In the genomic region with DNA sequence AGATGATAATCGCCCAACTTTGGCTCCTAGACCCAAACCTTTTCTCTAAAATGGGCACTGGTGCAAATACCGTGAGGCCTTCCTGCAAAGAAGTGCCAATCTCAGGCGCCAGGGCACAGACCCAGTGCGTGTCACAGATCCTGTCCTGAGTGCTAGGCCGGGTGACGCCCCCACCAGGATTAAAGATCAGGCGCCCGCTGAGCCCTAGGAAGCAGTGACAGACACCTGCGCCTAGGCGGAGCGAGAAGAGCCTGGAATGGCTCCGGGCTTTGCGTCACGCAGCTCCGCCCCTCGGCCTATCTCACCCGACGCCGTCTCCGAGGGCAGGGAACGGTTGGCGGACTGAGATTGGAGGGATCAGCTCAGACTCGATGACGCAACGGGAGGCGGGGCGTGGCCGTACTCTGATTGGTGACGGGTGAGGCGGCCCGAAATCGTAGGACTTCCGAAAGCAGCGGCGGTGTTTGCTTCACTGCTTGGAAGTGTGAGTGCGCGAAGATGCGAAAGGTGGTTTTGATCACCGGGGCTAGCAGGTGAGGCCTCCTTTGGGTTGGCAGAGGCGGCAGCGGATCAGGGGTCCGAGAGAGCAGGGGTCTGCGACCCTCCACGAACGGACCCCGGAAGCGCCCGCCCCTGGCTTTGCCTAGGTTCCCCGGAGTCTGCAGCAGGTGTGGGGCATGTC, we compare ENCODE assay signal across 8 cellular contexts. TPM values are rescaled to one million over a fixed set of nuclear protein-coding genes. Genes with fewer than 3 reads are reported as not detected.
DNase-seq lines count a peak whose midpoint lies in the region; ATAC-seq and FAIRE-seq lines count a peak whose summit lies in the region.
"Not testable (repeated sequence)": the region's sequence is repeated elsewhere in the genome, so short reads cannot be mapped to it uniquely, and the experiment has no call there.

A gene with protein sequence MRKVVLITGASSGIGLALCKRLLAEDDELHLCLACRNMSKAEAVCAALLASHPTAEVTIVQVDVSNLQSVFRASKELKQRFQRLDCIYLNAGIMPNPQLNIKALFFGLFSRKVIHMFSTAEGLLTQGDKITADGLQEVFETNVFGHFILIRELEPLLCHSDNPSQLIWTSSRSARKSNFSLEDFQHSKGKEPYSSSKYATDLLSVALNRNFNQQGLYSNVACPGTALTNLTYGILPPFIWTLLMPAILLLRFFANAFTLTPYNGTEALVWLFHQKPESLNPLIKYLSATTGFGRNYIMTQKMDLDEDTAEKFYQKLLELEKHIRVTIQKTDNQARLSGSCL (plus strand): TSS at position 400 of the 682 bp plus-strand sequence. CDS start 99 bp downstream, at position 499.

- under 1% methylated on average over 33 of the region's 49 CpGs for WGBS in right cardiac atrium

- ATAC-seq in HG02973 (IDR thresholded peaks at IDR 0.05; ENCODE audit: unreplicated experiment) (peak; percentile 99), right cardiac atrium (peak; percentile 100)

- intact Hi-C loops in right cardiac atrium (cut with DNase I): loop anchor here in 1 of 4 donors (10.0 kb wide), 1 partner anchor 176 kb away; no protein-coding TSS in a partner anchor

- not testable (repeated sequence) for H3K9me3 ChIP-seq in right cardiac atrium (ENCODE audit: control insufficient read depth, low read length)

- not testable (repeated sequence) for DNase-seq in GM18507 (ENCODE audit: extremely low spot score, insufficient read length, low read depth)
- DNase-seq in NCI-H1930 (lab: John Stamatoyannopoulos, UW): peak; percentile 80 to 81
- peak; percentile 73 for DNase-seq in T-helper 22 cell (ENCODE audit: low read depth)
- peak; percentile 7 to 92 (median 81) for DNase-seq in anterior cingulate cortex (lab: John Stamatoyannopoulos, UW)
- DNase-seq in right cardiac atrium: peak; percentile 78 to 90 (median 89)
- DNase-seq in putamen (ENCODE audit: low spot score): peak; percentile 83
- DNase-seq in urothelium cell line (ENCODE audit: low spot score): peak; percentile 62

- H3K27me3 ChIP-seq in right cardiac atrium (ENCODE audit: control insufficient read depth, insufficient read depth): not testable (repeated sequence)

- peak within 1 kb of the TSS; percentile 93 for H3K27ac ChIP-seq in right cardiac atrium (ENCODE audit: low read length)

- peak; percentile 100 for FAIRE-seq in GM18507 (lab: Jason Lieb, UNC)
- peak; percentile 81 for FAIRE-seq in urothelium cell line (lab: Jason Lieb, UNC)

- not testable (repeated sequence) for H3K4me1 ChIP-seq in right cardiac atrium (ENCODE audit: control insufficient read depth, insufficient read depth, low read length)

- H3K4me3 ChIP-seq in right cardiac atrium (ENCODE audit: low read length): peak within 1 kb of the TSS; percentile 61

RNA-seq across cellular contexts. Expression of the gene that starts here (rescaled TPM):
- total RNA-seq in right cardiac atrium: 1 to 10 TPM; 5.2 to 7.3 (median 6.2) TPM
- polyA plus RNA-seq in right cardiac atrium: 5.3 TPM
